ENCODE assay signal across 1 cellular context in genomic region chr10:5288359-5288758, GRCh38.
A peak's percentile ranks its signal among the peaks of the same experiment; 100 is the strongest.
TF ChIP-seq lines count a peak whose summit lies in the region.

No MANE protein-coding gene starts in this region.

TF ChIP-seq in neural cell, 6 proteins besides CTCF, POLR2A, EP300 and RAD21 (continued from another document):
- TF ChIP-seq REST (IDR thresholded peaks at IDR 0.05; ENCODE audit: borderline replicate concordance) (no peak), SMC3 (conservative IDR thresholded peaks at IDR 0.05; ENCODE audit: poor library complexity) (no peak), POLR2AphosphoS5 (IDR thresholded peaks at IDR 0.05) (peak; percentile 67), MXI1 (conservative IDR thresholded peaks at IDR 0.05; ENCODE audit: poor library complexity, severe bottlenecking) (no peak), TAF1 (IDR thresholded peaks at IDR 0.05; ENCODE audit: low read depth) (no peak)
